In genomic region chr9:5321058-5321457, GRCh38 we compare ENCODE assay signal across 1 cellular context.
TF ChIP-seq lines count a peak whose summit lies in the region.

No MANE protein-coding gene starts in this region.

TF ChIP-seq in IMR-90, 13 proteins besides CTCF, POLR2A, EP300 and RAD21:
- TF ChIP-seq USF2 (IDR thresholded peaks at IDR 0.05; ENCODE audit: low read depth, low read length) (no peak), ELK1 (IDR thresholded peaks at IDR 0.05; ENCODE audit: borderline replicate concordance, low read depth, low read length) (no peak), MAFK (IDR thresholded peaks at IDR 0.05; ENCODE audit: low read depth, low read length) (no peak), CEBPB (IDR thresholded peaks at IDR 0.05; ENCODE audit: low read depth, low read length) (no peak), BHLHE40 (IDR thresholded peaks at IDR 0.05; ENCODE audit: low read depth, low read length) (no peak), SMC3 (IDR thresholded peaks at IDR 0.05; ENCODE audit: low read depth, low read length) (no peak), MXI1 (IDR thresholded peaks at IDR 0.05; ENCODE audit: borderline replicate concordance, low read depth, low read length) (no peak), RFX5 (IDR thresholded peaks at IDR 0.05; ENCODE audit: low read depth, low read length) (no peak), NFE2L2 (IDR thresholded peaks at IDR 0.05; ENCODE audit: low read depth, low read length) (no peak), CHD1 (IDR thresholded peaks at IDR 0.05; ENCODE audit: low read depth, low read length) (no peak)
